1 cellular context compared by ENCODE assay signal in genomic region chr4:13921805-13922204, GRCh38.
TF ChIP-seq lines count a peak whose summit lies in the region.

No MANE protein-coding gene starts in this region.

TF ChIP-seq in HepG2, 621 proteins besides CTCF, POLR2A, EP300 and RAD21 (continued from another document):
- TF ChIP-seq AHDC1 (CRISPR knock-in tag; IDR thresholded peaks at IDR 0.05; ENCODE audit: borderline replicate concordance): 0 out of 2 replicates have a peak, but pooled peaks have one; percentile 20
- no peak for TF ChIP-seq SOX13 (IDR thresholded peaks at IDR 0.05)
- TF ChIP-seq SOX13 (CRISPR knock-in tag; conservative IDR thresholded peaks at IDR 0.05 in 1 of 2, IDR thresholded peaks at IDR 0.05 in 1 of 2): 0 out of 4 replicates have a peak, but pooled peaks of 1 of the 2 experiments have one; percentile 18
- TF ChIP-seq, protein P1, sequence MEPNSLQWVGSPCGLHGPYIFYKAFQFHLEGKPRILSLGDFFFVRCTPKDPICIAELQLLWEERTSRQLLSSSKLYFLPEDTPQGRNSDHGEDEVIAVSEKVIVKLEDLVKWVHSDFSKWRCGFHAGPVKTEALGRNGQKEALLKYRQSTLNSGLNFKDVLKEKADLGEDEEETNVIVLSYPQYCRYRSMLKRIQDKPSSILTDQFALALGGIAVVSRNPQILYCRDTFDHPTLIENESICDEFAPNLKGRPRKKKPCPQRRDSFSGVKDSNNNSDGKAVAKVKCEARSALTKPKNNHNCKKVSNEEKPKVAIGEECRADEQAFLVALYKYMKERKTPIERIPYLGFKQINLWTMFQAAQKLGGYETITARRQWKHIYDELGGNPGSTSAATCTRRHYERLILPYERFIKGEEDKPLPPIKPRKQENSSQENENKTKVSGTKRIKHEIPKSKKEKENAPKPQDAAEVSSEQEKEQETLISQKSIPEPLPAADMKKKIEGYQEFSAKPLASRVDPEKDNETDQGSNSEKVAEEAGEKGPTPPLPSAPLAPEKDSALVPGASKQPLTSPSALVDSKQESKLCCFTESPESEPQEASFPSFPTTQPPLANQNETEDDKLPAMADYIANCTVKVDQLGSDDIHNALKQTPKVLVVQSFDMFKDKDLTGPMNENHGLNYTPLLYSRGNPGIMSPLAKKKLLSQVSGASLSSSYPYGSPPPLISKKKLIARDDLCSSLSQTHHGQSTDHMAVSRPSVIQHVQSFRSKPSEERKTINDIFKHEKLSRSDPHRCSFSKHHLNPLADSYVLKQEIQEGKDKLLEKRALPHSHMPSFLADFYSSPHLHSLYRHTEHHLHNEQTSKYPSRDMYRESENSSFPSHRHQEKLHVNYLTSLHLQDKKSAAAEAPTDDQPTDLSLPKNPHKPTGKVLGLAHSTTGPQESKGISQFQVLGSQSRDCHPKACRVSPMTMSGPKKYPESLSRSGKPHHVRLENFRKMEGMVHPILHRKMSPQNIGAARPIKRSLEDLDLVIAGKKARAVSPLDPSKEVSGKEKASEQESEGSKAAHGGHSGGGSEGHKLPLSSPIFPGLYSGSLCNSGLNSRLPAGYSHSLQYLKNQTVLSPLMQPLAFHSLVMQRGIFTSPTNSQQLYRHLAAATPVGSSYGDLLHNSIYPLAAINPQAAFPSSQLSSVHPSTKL (CRISPR knock-in tag; IDR thresholded peaks at IDR 0.05): 0 out of 2 replicates have a peak, but pooled peaks have one; percentile 21
TF ChIP-seq in HepG2: peak in this region for 6.
